Comparison of ENCODE assay signal across 8 cellular contexts in the genomic region with DNA sequence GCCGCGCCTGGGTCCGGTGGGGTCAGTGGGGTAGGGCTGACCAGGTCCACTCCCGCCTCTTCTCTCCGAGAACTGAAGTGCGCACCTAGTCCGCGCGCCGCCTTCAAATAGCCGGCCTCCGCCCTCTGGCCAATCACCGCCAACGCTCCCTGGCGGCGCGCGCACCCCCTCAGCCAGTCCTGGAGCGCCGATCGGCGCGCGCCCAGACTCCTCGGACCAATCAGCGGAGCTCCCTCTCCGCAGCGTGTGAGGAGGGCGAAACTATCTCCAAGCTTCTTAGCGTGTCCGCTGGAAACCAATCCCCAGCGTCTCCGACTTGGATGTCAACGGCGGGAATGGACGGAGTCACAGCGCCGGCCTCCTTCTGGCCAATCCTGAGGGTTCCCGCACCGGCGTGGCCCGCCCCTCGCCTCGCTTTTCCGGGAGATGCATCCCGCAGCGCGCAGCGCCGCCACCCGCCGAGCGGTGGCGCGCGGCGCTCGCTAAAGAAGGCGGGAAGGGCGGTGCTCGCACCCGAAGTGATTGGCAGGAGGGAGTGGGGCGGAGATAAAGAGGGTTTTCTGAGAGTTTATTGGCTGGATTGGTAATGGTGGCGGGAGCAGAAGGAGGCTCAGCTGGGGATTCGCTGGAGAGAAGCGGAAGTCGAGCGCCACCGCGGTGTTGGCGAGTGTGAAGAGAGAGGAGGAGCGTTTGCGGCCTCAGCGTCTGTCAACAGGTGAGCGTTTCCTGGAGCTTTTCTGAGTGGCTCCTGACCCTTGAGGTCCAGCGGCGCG. TPM values are rescaled to one million over a fixed set of nuclear protein-coding genes. Genes with fewer than 3 reads are reported as not detected.
DNase-seq lines count a peak whose midpoint lies in the region; ATAC-seq, FAIRE-seq and TF ChIP-seq lines count a peak whose summit lies in the region.

A gene (minus strand): TSS at position 81 of the 773 bp plus-strand sequence. CDS start 133 bp downstream, outside the sequence.

- TF ChIP-seq POLR2A in prostate gland (IDR thresholded peaks at IDR 0.05): peak; percentile 87

- under 1% methylated on average over 72 of the region's 78 CpGs for WGBS in prostate gland

- H3K36me3 ChIP-seq in prostate gland: no peaks in the 10 kb centered on the region

- intact Hi-C loops in left ventricle myocardium superior (cut with micrococcal nuclease) (no loop called here), prostate gland (cut with DNase I) (loop anchor here (2.0 to 5.0 kb wide), 3 partner anchors 18 to 381 kb away; a partner anchor contains a TSS)

- H3K9me3 ChIP-seq in prostate gland: no peaks in the 10 kb centered on the region

- peak; percentile 91 to 100 (median 96) for TF ChIP-seq CTCF in prostate gland (IDR thresholded peaks at IDR 0.05)

- peak; percentile 89 to 96 for DNase-seq in NCI-H187 (lab: John Stamatoyannopoulos, UW)
- peak; percentile 95 to 100 (median 98) for DNase-seq in T-helper 2 cell
- peak; percentile 92 to 100 (median 99) for DNase-seq in anterior cingulate cortex (lab: John Stamatoyannopoulos, UW)
- peak; percentile 99 for DNase-seq in left ventricle myocardium superior
- peak; percentile 99 for DNase-seq in prostate gland (ENCODE audit: low spot score)
- DNase-seq in urothelium cell line (ENCODE audit: low spot score): peak; percentile 93

- peak within 1 kb of the TSS; percentile 60 to 77 for H3K4me3 ChIP-seq in prostate gland

- FAIRE-seq in urothelium cell line (lab: Jason Lieb, UNC): no peak

- no peaks in the 10 kb centered on the region for H3K27me3 ChIP-seq in prostate gland (replicated peaks; ENCODE audit: insufficient read depth)

- H3K4me1 ChIP-seq in prostate gland (replicated peaks): peaks cover 11% of the 10 kb centered on the region

- ATAC-seq in GM18499 (IDR thresholded peaks at IDR 0.05; ENCODE audit: insufficient read depth, unreplicated experiment) (peak; percentile 62), HG02943 (IDR thresholded peaks at IDR 0.05; ENCODE audit: low read depth, unreplicated experiment) (peak; percentile 74), left ventricle myocardium superior (peak; percentile 91)

- H3K27ac ChIP-seq in prostate gland: peak within 1 kb of the TSS; percentile 93 to 98

RNA-seq across cellular contexts. Expression of the gene that starts here (rescaled TPM):
- total RNA-seq in left ventricle myocardium superior (1.6 TPM), prostate gland (10 to 100 TPM in 1 of 2 donors, 1 to 10 TPM in 1; 5.1 to 19.7 TPM)

Comparison
In these comparisons a context has a peak if more than half of its experiments do, and no peak if none do; other contexts are left out.
1. Peak in every context shown above with its lines: DNase-seq, ATAC-seq, H3K4me3 ChIP-seq and H3K27ac ChIP-seq.